8 cellular contexts compared by ENCODE assay signal in genomic region chr14:102323102-102323501, GRCh38. TPM values are rescaled to one million over a fixed set of nuclear protein-coding genes. Genes with fewer than 3 reads are reported as not detected.
DNase-seq lines count a peak whose midpoint lies in the region; ATAC-seq and TF ChIP-seq lines count a peak whose summit lies in the region.

No MANE protein-coding gene starts in this region.

- H3K36me3 Mint-ChIP-seq in activated T-helper 17 cell treated with anti-CD3 and anti-CD28 coated beads, Interleukin-2, amount 50 U/mL, for 72 hours (ENCODE audit: low read depth), result peaks cover 6% of the 10 kb centered on the region

- no peaks in the 10 kb centered on the region for H3K9me3 Mint-ChIP-seq in activated T-helper 17 cell treated with anti-CD3 and anti-CD28 coated beads, Interleukin-2, amount 50 U/mL, for 72 hours

- H3K27ac ChIP-seq in PC-3 (ENCODE audit: low read length) (no peak overlapping the region), caudate nucleus (ENCODE audit: low read depth, low read length) (peak overlapping the region; percentile 76), thyroid gland (no peak overlapping the region)

- H3K4me2 ChIP-seq in PC-3 (ENCODE audit: low read length), result no peak overlapping the region

- ATAC-seq in PC-3 (peak; percentile 28), left lobe of liver (peak; percentile 76)
- no peak for ATAC-seq in activated T-helper 17 cell treated with anti-CD3 and anti-CD28 coated beads, Interleukin-2, amount 50 U/mL, for 72 hours (replicated peaks)

- H4K20me1 ChIP-seq in PC-3 (ENCODE audit: low read length), result no peaks in the 10 kb centered on the region

- 42 to 46% methylated on average over 8 of the region's 8 CpGs for WGBS in thyroid gland, 2 donors

- no peaks in the 10 kb centered on the region for H3K27me3 ChIP-seq in PC-3 (ENCODE audit: low read length)
- no peaks in the 10 kb centered on the region for H3K27me3 ChIP-seq in thyroid gland

- H3K4me3 ChIP-seq in HFF-Myc (replicated peaks; ENCODE audit: low read depth, low read length) (no peak overlapping the region), PC-3 (ENCODE audit: low read length) (no peak overlapping the region), thyroid gland (replicated peaks in 1 of 3) (no peak overlapping the region)

- no peaks in the 10 kb centered on the region for H3K9me3 ChIP-seq in PC-3 (ENCODE audit: low read length)
- H3K9me3 ChIP-seq in thyroid gland, result no peaks in the 10 kb centered on the region

- no peaks in the 10 kb centered on the region for H3F3A ChIP-seq in PC-3 (ENCODE audit: low read length, unreplicated experiment)

- no peaks in the 10 kb centered on the region for H3K9me2 ChIP-seq in PC-3 (replicated peaks; ENCODE audit: low read length)

- POLR2A ChIA-PET in PC-3 (lab: Charles Lee; ENCODE audit: unreplicated experiment), result no interaction called here

- no peak overlapping the region for H3K4me3 Mint-ChIP-seq in activated T-helper 17 cell treated with anti-CD3 and anti-CD28 coated beads, Interleukin-2, amount 50 U/mL, for 72 hours

- H3K9ac ChIP-seq in PC-3 (ENCODE audit: low read length), result no peak overlapping the region

- no peak overlapping the region for H3K27ac Mint-ChIP-seq in activated T-helper 17 cell treated with anti-CD3 and anti-CD28 coated beads, Interleukin-2, amount 50 U/mL, for 72 hours

- DNase-seq in COLO829 (ENCODE audit: low spot score) (peak; percentile 66), HFF-Myc (ENCODE audit: extremely low read depth, low read depth) (no peak), PC-3 (peak; percentile 84), caudate nucleus (lab: John Stamatoyannopoulos, UW) (peak in 47 of 61 donors; percentile 9 to 77 (median 44)), left lobe of liver (ENCODE audit: low spot score) (peak; percentile 76), thyroid gland (peak; percentile 78 to 80), NCI-H1436 treated with DMSO at 0.1 percent for 48 hours (lab: John Stamatoyannopoulos, UW) (no peak)

- peaks cover 9% of the 10 kb centered on the region; the same call in 1 of the 2 replicates for H3K36me3 ChIP-seq in PC-3 (ENCODE audit: low read depth, low read length)
- H3K36me3 ChIP-seq in thyroid gland, result peaks cover 4 to 11% of the 10 kb centered on the region in 2 donors

- no TSS peak for BruUV-seq in PC-3 (replicated peaks; lab: Mats Ljungman, UMichigan)

- peaks cover 19% of the 10 kb centered on the region for H3K4me1 ChIP-seq in PC-3 (ENCODE audit: insufficient read depth, low read length)
- H3K4me1 ChIP-seq in thyroid gland, result peaks cover 11 to 19% of the 10 kb centered on the region in 2 donors

- no peak overlapping the region for H2AFZ ChIP-seq in PC-3 (ENCODE audit: low read length)

- no peak for TF ChIP-seq POLR2A in thyroid gland (IDR thresholded peaks at IDR 0.05)

- H3K4me1 Mint-ChIP-seq in activated T-helper 17 cell treated with anti-CD3 and anti-CD28 coated beads, Interleukin-2, amount 50 U/mL, for 72 hours, result peaks cover 6% of the 10 kb centered on the region

- CTCF ChIA-PET in PC-3 (lab: Charles Lee), result no interaction called here

- H3K79me2 ChIP-seq in PC-3 (ENCODE audit: low read length), result peaks cover 27% of the 10 kb centered on the region

- peak; percentile 61 for TF ChIP-seq CTCF in HFF-Myc (IDR thresholded peaks at IDR 0.05; ENCODE audit: low read depth, low read length, missing control alignments)
- TF ChIP-seq CTCF in PC-3 (conservative IDR thresholded peaks at IDR 0.05; ENCODE audit: low read depth, low read length), result peak; percentile 85
- TF ChIP-seq CTCF in thyroid gland (IDR thresholded peaks at IDR 0.05), result peak in 5 of 6 experiments; percentile 21 to 69 (median 30)

- intact Hi-C loops in PC-3 (cut with micrococcal nuclease), result no loop called here
- intact Hi-C loops in thyroid gland (cut with DNase I), result no loop called here

- no peaks in the 10 kb centered on the region for H3K27me3 Mint-ChIP-seq in activated T-helper 17 cell treated with anti-CD3 and anti-CD28 coated beads, Interleukin-2, amount 50 U/mL, for 72 hours

RNA-seq across cellular contexts. Expression of gene ZNF839, which starts 3.6 kb away (rescaled TPM):
- 13.2 and 20.5 TPM in 2 replicates for total RNA-seq in PC-3 (2014; rRNA removed)
- 8.0 TPM for total RNA-seq in left lobe of liver
- 10 to 100 TPM in 3 of 4 donors, 1 to 10 TPM in 1; 9.1 to 14.2 (median 12.9) TPM for total RNA-seq in thyroid gland
- 10 to 100 TPM in 1 of 2 donors, 1 to 10 TPM in 1; 8.2 to 11.2 TPM for total RNA-seq in activated T-helper 17 cell treated with anti-CD3 and anti-CD28 coated beads, Interleukin-2, amount 50 U/mL, for 72 hours

RNA-seq across cellular contexts. Expression of gene MOK, which starts 18.1 kb away (rescaled TPM):
- 106 and 108 TPM in 2 replicates for total RNA-seq in PC-3 (2014; rRNA removed)
- total RNA-seq in left lobe of liver, result 3.2 TPM
- total RNA-seq in thyroid gland, result 10 to 100 TPM; 38.6 to 57.7 (median 45.2) TPM
- 1 to 10 TPM; 2.3 to 5.5 TPM for total RNA-seq in activated T-helper 17 cell treated with anti-CD3 and anti-CD28 coated beads, Interleukin-2, amount 50 U/mL, for 72 hours

RNA-seq across cellular contexts. Expression of gene CINP, which starts 39.6 kb away (rescaled TPM):
- 76.9 and 83.6 TPM in 2 replicates for total RNA-seq in PC-3 (2014; rRNA removed)
- 20.8 TPM for total RNA-seq in left lobe of liver
- 10 to 100 TPM; 31.9 to 43.3 (median 39.7) TPM for total RNA-seq in thyroid gland
- 10 to 100 TPM; 33.5 to 37.8 TPM for total RNA-seq in activated T-helper 17 cell treated with anti-CD3 and anti-CD28 coated beads, Interleukin-2, amount 50 U/mL, for 72 hours

RNA-seq across cellular contexts. Expression of gene TECPR2, which starts 39.6 kb away (rescaled TPM):
- 15.7 and 16.7 TPM in 2 replicates for total RNA-seq in PC-3 (2014; rRNA removed)
- 15.1 TPM for total RNA-seq in left lobe of liver
- 10 to 100 TPM; 11.8 to 23.8 (median 19.0) TPM for total RNA-seq in thyroid gland
- total RNA-seq in activated T-helper 17 cell treated with anti-CD3 and anti-CD28 coated beads, Interleukin-2, amount 50 U/mL, for 72 hours, result 1 to 10 TPM; 4.6 to 4.9 TPM

Comparison
In these comparisons a context has a peak if more than half of its experiments do, and no peak if none do; other contexts are left out.
1. DNase-seq: peak in COLO829 (single experiment), PC-3 (single experiment), caudate nucleus (47 of 61), left lobe of liver (single experiment) and thyroid gland (2 of 2); none in HFF-Myc (single experiment) and NCI-H1436 treated with DMSO at 0.1 percent for 48 hours (single experiment).
2. CTCF ChIP-seq: peak in every context shown above with its lines; median percentile 85 in PC-3; 61 in HFF-Myc; 30 in thyroid gland.